Comparison of ENCODE assay signal across 17 cellular contexts in genomic region chr11:70527429-70528045, GRCh38.
"Had no signal": no experiment of that assay in that cellular context is flagged by ENCODE, and none has a peak within 500 bp of the region (broad histone marks: within the 10 kb centered on the region; RNA-seq: fewer than 3 reads in every experiment).

No MANE protein-coding gene starts in this region.

- H3K9me3 Mint-ChIP-seq: central memory CD8-positive, alpha-beta T cell had no signal

- H3K27ac ChIP-seq: brain microvascular endothelial cell, coronary artery, gastrocnemius medialis, left lung, neutrophil, parathyroid adenoma, thyroid gland had no signal

- H3K79me2 ChIP-seq: parathyroid adenoma had no signal

- H3K36me3 Mint-ChIP-seq: activated naive CD8-positive, alpha-beta T cell; naive thymus-derived CD4-positive, alpha-beta T cell had no signal

- H3K4me1 Mint-ChIP-seq: central memory CD8-positive, alpha-beta T cell; naive thymus-derived CD4-positive, alpha-beta T cell had no signal

- ATAC-seq: gastrocnemius medialis; naive thymus-derived CD4-positive, alpha-beta T cell had no signal

- DNase-seq: activated CD4-positive, alpha-beta T cell treated with anti-CD3 and anti-CD28 coated beads, Interleukin-2, amount 50 U/mL, for 4 hours; activated gamma-delta T cell; amniotic stem cell; brain microvascular endothelial cell; gastrocnemius medialis; mesenchymal stem cell; naive thymus-derived CD4-positive, alpha-beta T cell; stimulated activated CD4-positive, alpha-beta T cell treated with anti-CD3 and anti-CD28 coated beads, Interleukin-2, amount 100 ng/mL, for 24 hours; stimulated activated naive CD4-positive, alpha-beta T cell treated with Interleukin-2 at 50 U/mL for 16 hours; thyroid gland had no signal

- H3K4me3 ChIP-seq: coronary artery, gastrocnemius medialis, left lung, thyroid gland had no signal

- H3K4me1 ChIP-seq: gastrocnemius medialis, left lung, parathyroid adenoma, thyroid gland had no signal

- H3K9me3 ChIP-seq: gastrocnemius medialis, left lung, neutrophil, thyroid gland had no signal

- H3K27ac Mint-ChIP-seq: activated naive CD8-positive, alpha-beta T cell; naive thymus-derived CD4-positive, alpha-beta T cell had no signal

- H2AFZ ChIP-seq: parathyroid adenoma had no signal

- H3K4me3 Mint-ChIP-seq: activated naive CD8-positive, alpha-beta T cell; central memory CD8-positive, alpha-beta T cell; naive thymus-derived CD4-positive, alpha-beta T cell had no signal

- H3K9ac ChIP-seq: parathyroid adenoma had no signal

- FAIRE-seq: endometrium had no signal

- H3K27me3 ChIP-seq: brain microvascular endothelial cell, thyroid gland had no signal

- H3K36me3 ChIP-seq: brain microvascular endothelial cell, gastrocnemius medialis, left lung, neutrophil, thyroid gland had no signal
